Comparison of ENCODE assay signal across 16 cellular contexts in genomic region chr13:97913206-97913605, GRCh38. TPM values are rescaled to one million over a fixed set of nuclear protein-coding genes. Genes with fewer than 3 reads are reported as not detected.
DNase-seq lines count a peak whose midpoint lies in the region; TF ChIP-seq lines count a peak whose summit lies in the region.
"Had no signal": no experiment of that assay in that cellular context is flagged by ENCODE, and none has a peak within 500 bp of the region (broad histone marks: within the 10 kb centered on the region; RNA-seq: fewer than 3 reads in every experiment).

No MANE protein-coding gene starts in this region.

- POLR2A ChIA-PET in A673 (lab: Charles Lee; ENCODE audit: low non-redundant PET) = no interaction called here

- H3K9me3 ChIP-seq in A673 (ENCODE audit: low read depth, low read length, poor library complexity, severe bottlenecking) = no peaks in the 10 kb centered on the region
- H3K9me3 ChIP-seq: A549 had no signal

- CTCF ChIA-PET in A673 (lab: Charles Lee) = no interaction called here

- peak overlapping the region; percentile 31 for H3K27ac ChIP-seq in A673 (ENCODE audit: low read depth, low read length, poor library complexity, severe bottlenecking)
- H3K27ac ChIP-seq: 22Rv1; A549; BLaER1 treated with 17β-estradiol and CSF1 and Interleukin-3, amounts not matched to agents 10 nM and 100 nM; HL-60 had no signal

- TF ChIP-seq CTCF in A673 (conservative IDR thresholded peaks at IDR 0.05; ENCODE audit: low read depth, low read length) (no peak), cardiac fibroblast (IDR thresholded peaks at IDR 0.05; ENCODE audit: low read depth, low read length) (no peak), fibroblast of mammary gland (conservative IDR thresholded peaks at IDR 0.05; ENCODE audit: control insufficient read depth, insufficient read depth, low read depth, low read length) (no peak)

- BruUV-seq in A673 (replicated peaks; lab: Mats Ljungman, UMichigan) = no TSS peak

- intact Hi-C loops in A673 (cut with micrococcal nuclease; ENCODE audit: unreplicated experiment) = no loop called here

- no peak for DNase-seq in A673 (ENCODE audit: low spot score)
- peak; percentile 52 to 61 for DNase-seq in cardiac fibroblast (ENCODE audit: low read depth in 2 of 2)
- peak; percentile 59 for DNase-seq in fibroblast of mammary gland (ENCODE audit: low read depth)
- DNase-seq in renal cortical epithelial cell (ENCODE audit: low read depth) = peak; percentile 2
- no peak for DNase-seq in stimulated activated CD4-positive, alpha-beta T cell treated with anti-CD3 and anti-CD28 coated beads, Interleukin-2, amount 100 ng/mL, for 48 hours
- no peak for DNase-seq in activated CD4-positive, CD25-positive, alpha-beta regulatory T cell treated with anti-CD3 and anti-CD28 coated beads, Interleukin-2, amount 50 U/mL, for 72 hours
- DNase-seq in NOMO-1 (lab: John Stamatoyannopoulos, UW; ENCODE audit: unreplicated experiment in 2 of 2) = no peak
- DNase-seq: Calu3; CD8-positive, alpha-beta T cell; DMS79 treated with DMSO at 0.1 percent for 48 hours; GF-D8 had no signal

- H3K4me1 ChIP-seq in A673 (ENCODE audit: insufficient read depth, low read length, poor library complexity, severe bottlenecking) = no peaks in the 10 kb centered on the region
- H3K4me1 ChIP-seq: A549; BLaER1 treated with 17β-estradiol and CSF1 and Interleukin-3, amounts not matched to agents 10 nM and 100 nM; HAP-1 had no signal

- no peaks in the 10 kb centered on the region for H3K36me3 ChIP-seq in A673 (ENCODE audit: insufficient read depth, low read length, poor library complexity, severe bottlenecking)
- H3K36me3 ChIP-seq: BLaER1 treated with 17β-estradiol and CSF1 and Interleukin-3, amounts not matched to agents 10 nM and 100 nM; HAP-1 had no signal

- H3K27me3 ChIP-seq in A673 (replicated peaks; ENCODE audit: insufficient read depth, low read depth, low read length, poor library complexity) = no peaks in the 10 kb centered on the region
- H3K27me3 ChIP-seq: BLaER1 treated with 17β-estradiol and CSF1 and Interleukin-3, amounts not matched to agents 10 nM and 100 nM had no signal

- H3K4me3 ChIP-seq in A673 (ENCODE audit: low read depth, low read length, poor library complexity, severe bottlenecking) (no peak overlapping the region), cardiac fibroblast (replicated peaks in 1 of 2; ENCODE audit: low read depth in 2 of 2, low read length in 2 of 2) (no peak overlapping the region), fibroblast of mammary gland (ENCODE audit: control insufficient read depth, low read depth, low read length) (no peak overlapping the region)
- H3K4me3 ChIP-seq: A549; BLaER1 treated with 17β-estradiol and CSF1 and Interleukin-3, amounts not matched to agents 10 nM and 100 nM; HAP-1 had no signal

RNA-seq across cellular contexts. Expression of gene IPO5, which starts 40.3 kb away (rescaled TPM):
- total RNA-seq in A673 (2021) = 573 and 626 TPM in 2 replicates
- total RNA-seq in renal cortical epithelial cell = 128 and 161 TPM in 2 replicates

Comparison
In these comparisons a context has a peak if more than half of its experiments do, and no peak if none do; other contexts are left out.
1. DNase-seq: peak in cardiac fibroblast (2 of 2), fibroblast of mammary gland (single experiment) and renal cortical epithelial cell (single experiment); none in A673 (single experiment), stimulated activated CD4-positive, alpha-beta T cell treated with anti-CD3 and anti-CD28 coated beads, Interleukin-2, amount 100 ng/mL, for 48 hours (0 of 2), activated CD4-positive, CD25-positive, alpha-beta regulatory T cell treated with anti-CD3 and anti-CD28 coated beads, Interleukin-2, amount 50 U/mL, for 72 hours (single experiment) and NOMO-1 (0 of 2).